ENCODE assay signal across 1 cellular context in the genomic region with DNA sequence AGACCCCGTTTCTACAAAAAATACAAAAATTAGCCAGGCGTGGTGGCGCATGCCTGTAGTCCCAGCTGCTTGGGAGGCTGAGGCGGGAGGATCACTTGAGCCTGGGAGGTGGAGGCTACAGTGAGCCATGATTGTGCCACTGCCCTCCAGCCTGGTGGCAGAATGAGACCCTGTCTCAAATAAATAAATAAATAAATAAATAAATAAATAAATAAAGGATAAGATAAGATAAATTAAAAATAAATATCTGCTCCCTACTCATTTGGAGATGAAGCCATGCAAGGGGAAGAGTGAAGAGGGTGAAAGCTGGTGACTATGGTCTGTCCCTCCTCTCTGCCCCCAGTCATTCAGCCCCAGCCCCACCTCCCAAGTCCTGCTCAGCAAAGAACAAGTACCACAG. TPM values are rescaled to one million over a fixed set of nuclear protein-coding genes. Genes with fewer than 3 reads are reported as not detected.
"Had no signal": no experiment of that assay in that cellular context is flagged by ENCODE, and none has a peak within 500 bp of the region (broad histone marks: within the 10 kb centered on the region; RNA-seq: fewer than 3 reads in every experiment).

No MANE protein-coding gene starts in this region.

RNA-seq across cellular contexts. Expression of gene GGTA1, which starts 41.2 kb away (rescaled TPM):
- total RNA-seq: G401 had no signal
